ENCODE assay signal across 1 cellular context in genomic region chr13:112077729-112078128, GRCh38.
TF ChIP-seq lines count a peak whose summit lies in the region.

No MANE protein-coding gene starts in this region.

TF ChIP-seq in GM23338, 12 proteins besides CTCF, POLR2A, EP300 and RAD21 (continued from another document):
- TF ChIP-seq ZNF462 (CRISPR knock-in tag; IDR thresholded peaks at IDR 0.05): no peak
- TF ChIP-seq ETS1 (IDR thresholded peaks at IDR 0.05): no peak
- TF ChIP-seq JUNB (IDR thresholded peaks at IDR 0.05; ENCODE audit: unreplicated experiment): no peak
- TF ChIP-seq ZNF331 (CRISPR knock-in tag; IDR thresholded peaks at IDR 0.05; ENCODE audit: low read depth): no peak
- no peak for TF ChIP-seq CREB1 (CRISPR knock-in tag; IDR thresholded peaks at IDR 0.05; ENCODE audit: low read depth)
- TF ChIP-seq POLR2AphosphoS5 (IDR thresholded peaks at IDR 0.05; ENCODE audit: low read depth): no peak
- TF ChIP-seq STAT1 (IDR thresholded peaks at IDR 0.05; ENCODE audit: unreplicated experiment): no peak
- TF ChIP-seq EZH2phosphoT487 (IDR thresholded peaks at IDR 0.05; ENCODE audit: unreplicated experiment): no peak
